Comparison of ENCODE assay signal across 28 cellular contexts in genomic region chr15:37813306-37813705, GRCh38.
"Had no signal": no experiment of that assay in that cellular context is flagged by ENCODE, and none has a peak within 500 bp of the region (broad histone marks: within the 10 kb centered on the region; RNA-seq: fewer than 3 reads in every experiment).

No MANE protein-coding gene starts in this region.

- DNase-seq: naive B cell; naive thymus-derived CD8-positive, alpha-beta T cell; nephron progenitor cell; occipital lobe; ovary; posterior cingulate gyrus; psoas muscle; right cardiac atrium; small intestine; stimulated activated CD4-positive, alpha-beta T cell treated with anti-CD3 and anti-CD28 coated beads, Interleukin-15, amount 100 ng/mL, for 24 hours; stimulated activated CD4-positive, alpha-beta T cell treated with anti-CD3 and anti-CD28 coated beads, Interleukin-2, amount 100 ng/mL, for 24 hours; stimulated activated CD4-positive, alpha-beta T cell treated with anti-CD3 and anti-CD28 coated beads, Interleukin-2, amount 100 ng/mL, for 48 hours; stimulated activated CD4-positive, alpha-beta T cell treated with anti-CD3 and anti-CD28 coated beads, Interleukin-4, amount 100 ng/mL, for 24 hours; stimulated activated naive B cell treated with anti-CD40 and anti-IgM and Interleukin-4, amounts not matched to agents 10 μg/mL and 1 μg/mL and 100 μg/mL, for 72 hours; stimulated activated naive CD8-positive, alpha-beta T cell treated with anti-CD3 and anti-CD28 coated beads, Interleukin-15, amount 100 ng/mL, for 72 hours; stimulated activated naive CD8-positive, alpha-beta T cell treated with anti-CD3 and anti-CD28 coated beads, Interleukin-15, Interleukin-2, amounts not matched to agents 100 U/mL and 50 U/mL, for 24 hours; substantia nigra; testis; tibial artery; transverse colon; upper lobe of right lung; uterus had no signal

- H3K36me3 ChIP-seq: neural progenitor cell, ovary, suprapubic skin, tibial artery, transverse colon, upper lobe of right lung, uterus had no signal

- H3K27me3 ChIP-seq: neural progenitor cell, ovary, suprapubic skin, testis, tibial artery, transverse colon, uterus had no signal

- H2AFZ ChIP-seq: neural progenitor cell, parathyroid adenoma had no signal

- H3K4me3 ChIP-seq: neural progenitor cell, ovary, psoas muscle, suprapubic skin, testis, tibial artery, transverse colon, upper lobe of right lung, uterus had no signal

- FAIRE-seq: small intestine had no signal

- ATAC-seq: naive thymus-derived CD8-positive, alpha-beta T cell; natural killer cell treated with Interleukin-12 subunit alpha and Interleukin-12 subunit beta and Interleukin-15 and Interleukin-18, amount 100 ng/mL, for 72 hours; psoas muscle; right cardiac atrium; sciatic nerve; stimulated activated effector memory CD8-positive, alpha-beta T cell treated with anti-CD3 and anti-CD28 coated beads, Interleukin-12 subunit alpha, Interleukin-12 subunit beta, amount 100 ng/mL, for 72 hours; stimulated activated naive B cell treated with anti-CD40 and anti-IgM and Interleukin-4, amounts not matched to agents 10 μg/mL and 1 μg/mL and 100 μg/mL, for 72 hours; stimulated activated naive CD8-positive, alpha-beta T cell treated with anti-CD3 and anti-CD28 coated beads, Interleukin-15, amount 100 ng/mL, for 72 hours; stimulated activated naive CD8-positive, alpha-beta T cell treated with anti-CD3 and anti-CD28 coated beads, Interleukin-15, Interleukin-2, amounts not matched to agents 100 U/mL and 50 U/mL, for 24 hours; upper lobe of right lung had no signal

- H3K4me1 ChIP-seq: neural progenitor cell, parathyroid adenoma, psoas muscle, suprapubic skin, testis, tibial artery, transverse colon, upper lobe of right lung, uterus had no signal

- H3K9ac ChIP-seq: neural progenitor cell, parathyroid adenoma had no signal

- H3K27ac ChIP-seq: neural progenitor cell, ovary, parathyroid adenoma, psoas muscle, suprapubic skin, testis, tibial artery, transverse colon, upper lobe of right lung, uterus had no signal

- H3K9me3 ChIP-seq: ovary, psoas muscle, suprapubic skin, testis, tibial artery, transverse colon, upper lobe of right lung, uterus had no signal

- H3K4me2 ChIP-seq: neural progenitor cell had no signal

- H3K79me2 ChIP-seq: parathyroid adenoma had no signal
